In the genomic region with DNA sequence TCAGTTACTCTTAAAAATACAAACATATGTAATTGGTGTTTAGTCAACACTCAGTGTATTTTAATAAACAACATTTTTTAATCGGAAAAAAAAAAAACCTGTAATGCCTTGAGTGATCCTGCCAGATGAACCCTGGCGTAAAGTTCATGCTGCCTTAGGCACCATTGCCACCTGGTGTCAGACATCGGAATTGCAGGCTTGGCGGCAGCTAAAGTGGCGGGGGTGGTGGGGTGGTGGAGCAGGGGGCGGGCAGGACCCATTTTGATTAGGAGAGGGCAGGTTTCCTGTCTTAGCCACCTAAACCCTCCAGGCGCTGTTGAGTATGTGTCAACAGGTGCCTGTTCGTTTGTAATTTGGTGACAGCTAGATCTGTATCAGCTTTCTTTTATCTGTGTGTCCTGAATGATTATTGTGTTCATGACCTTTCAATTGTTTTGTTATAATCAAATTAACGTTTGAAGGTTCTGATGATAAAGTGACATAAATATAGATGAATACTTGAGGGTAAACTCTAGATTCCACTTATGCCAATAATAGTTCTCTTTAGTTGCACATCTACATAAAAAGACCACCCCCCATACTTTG, we compare ENCODE assay signal across 8 cellular contexts.
DNase-seq lines count a peak whose midpoint lies in the region; ATAC-seq, FAIRE-seq and TF ChIP-seq lines count a peak whose summit lies in the region.

No MANE protein-coding gene starts in this region.

- no peak overlapping the region for H3K23ac ChIP-seq in mesenchymal stem cell (ENCODE audit: low read length in 2 of 2)

- no peaks in the 10 kb centered on the region for H3K79me1 ChIP-seq in mesenchymal stem cell (replicated peaks; ENCODE audit: low read length, poor library complexity, severe bottlenecking)

- TF ChIP-seq CTCF in K562 (IDR thresholded peaks at IDR 0.05 in 2 of 3, conservative IDR thresholded peaks at IDR 0.05 in 1 of 3; ENCODE audit: insufficient read depth in 2 of 3, low read depth in 1 of 3, low read length in 3 of 3) = peak; percentile 71 to 83 (median 76)

- no peak overlapping the region for H2AK5ac ChIP-seq in mesenchymal stem cell (ENCODE audit: low read length, severe bottlenecking)

- H3K36me3 ChIP-seq in K562 (ENCODE audit: control insufficient read depth, insufficient read depth, low read length) (no peaks in the 10 kb centered on the region), mesenchymal stem cell (ENCODE audit: control insufficient read depth in 1 of 2, insufficient read depth in 2 of 2, low read depth in 1 of 2, low read length in 2 of 2) (no peaks in the 10 kb centered on the region)

- TF ChIP-seq EP300 in K562 (IDR thresholded peaks at IDR 0.05; ENCODE audit: low read length) = no peak

- BruUV-seq in K562 (replicated peaks; lab: Mats Ljungman, UMichigan) = no TSS peak

- ATAC-seq in K562 (peak; percentile 83), HG03045 (IDR thresholded peaks at IDR 0.05; ENCODE audit: unreplicated experiment) (no peak)

- no peak overlapping the region for H3K4ac ChIP-seq in mesenchymal stem cell (ENCODE audit: low read depth in 1 of 2, low read length in 2 of 2)

- H3K18ac ChIP-seq in mesenchymal stem cell (ENCODE audit: low read depth in 1 of 2, low read length in 2 of 2) = no peak overlapping the region

- POLR2A ChIA-PET in K562 (lab: Yijun Ruan, JAX) = no interaction called here

- no peak overlapping the region for H4K91ac ChIP-seq in mesenchymal stem cell (ENCODE audit: low read length)

- H3K9me1 ChIP-seq in K562 (ENCODE audit: control insufficient read depth, insufficient read depth, low read length) = no peaks in the 10 kb centered on the region

- H3K27ac ChIP-seq in K562 (ENCODE audit: extremely low read depth, low read depth, low read length) = no peak overlapping the region
- no peak overlapping the region for H3K27ac ChIP-seq in mesenchymal stem cell (ENCODE audit: low read length, poor library complexity, severe bottlenecking)

- intact Hi-C loops in K562 (cut with micrococcal nuclease) = loop anchor here (1.0 to 5.0 kb wide), 2 partner anchors 952 to 1273 kb away; no protein-coding TSS in a partner anchor

- TF ChIP-seq RAD21 in K562 (CRISPR knock-in tag; conservative IDR thresholded peaks at IDR 0.05 in 1 of 2, IDR thresholded peaks at IDR 0.05 in 1 of 2) = peak in 1 of 2 experiments; percentile 53; a peak in 2 of 4 replicates

- no peak overlapping the region for H3K4me3 ChIP-seq in K562
- no peak overlapping the region for H3K4me3 ChIP-seq in mesenchymal stem cell (ENCODE audit: insufficient read depth in 1 of 2, low read depth in 1 of 2, low read length in 2 of 2)

- H3K9ac ChIP-seq in K562 (ENCODE audit: insufficient read depth in 1 of 2, low read depth in 2 of 2, low read length in 2 of 2) = no peak overlapping the region
- no peak overlapping the region for H3K9ac ChIP-seq in mesenchymal stem cell (ENCODE audit: low read length)

- H4K8ac ChIP-seq in mesenchymal stem cell (ENCODE audit: low read length) = no peak overlapping the region

- DNase-seq in AG08396 (ENCODE audit: low spot score) = peak; percentile 53
- peak; percentile 43 for DNase-seq in GM19240 (ENCODE audit: insufficient read length, low spot score)
- DNase-seq in SK-MEL-5 (ENCODE audit: low read depth, low spot score) = peak; percentile 54
- peak; percentile 59 to 83 (median 76) for DNase-seq in K562 (ENCODE audit: extremely low read depth in 1 of 4, low spot score in 3 of 4)
- peak; percentile 24 for DNase-seq in mesenchymal stem cell
- peak; percentile 56 for DNase-seq in urothelium cell line (ENCODE audit: low spot score)
- DNase-seq in NCI-H1930 (lab: John Stamatoyannopoulos, UW) = no peak

- FAIRE-seq in K562 (lab: Jason Lieb, UNC) = peak; percentile 77
- no peak for FAIRE-seq in urothelium cell line (lab: Jason Lieb, UNC)

- no peak overlapping the region for H3K14ac ChIP-seq in mesenchymal stem cell (ENCODE audit: low read length in 2 of 2)

- 3% methylated on average over 9 of the region's 9 CpGs for WGBS in K562 (ENCODE audit: insufficient coverage, low coverage, missing lambda C conversion rate)
- 30% methylated on average over 8 of the region's 9 CpGs for WGBS in mesenchymal stem cell

- TF ChIP-seq POLR2A in K562 (conservative IDR thresholded peaks at IDR 0.05) = no peak

- no peak overlapping the region for H2BK12ac ChIP-seq in mesenchymal stem cell (ENCODE audit: low read length in 2 of 2)

- in situ Hi-C loops in SK-MEL-5 (cut with HindIII; ENCODE audit: low pct_unique_long_range_greater_than_20kb, low sequenced_read_pairs) = no loop called here
- in situ Hi-C loops in K562 (cut with MboI) = no loop called here

- no peaks in the 10 kb centered on the region for H4K20me1 ChIP-seq in K562 (replicated peaks; ENCODE audit: control insufficient read depth, insufficient read depth, low read length)

- H2BK15ac ChIP-seq in mesenchymal stem cell (ENCODE audit: low read depth, poor library complexity, severe bottlenecking) = no peak overlapping the region

- H3K27me3 ChIP-seq in K562 (ENCODE audit: control insufficient read depth in 2 of 2, insufficient read depth in 2 of 2, low read length in 2 of 2) (no peaks in the 10 kb centered on the region), mesenchymal stem cell (ENCODE audit: control insufficient read depth in 1 of 2, insufficient read depth in 1 of 2, low read length in 2 of 2) (no peaks in the 10 kb centered on the region)

- H3K4me2 ChIP-seq in K562 (ENCODE audit: insufficient read depth, low read length) (no peak overlapping the region), mesenchymal stem cell (ENCODE audit: low read length, poor library complexity, severe bottlenecking) (no peak overlapping the region)

- CTCF ChIA-PET in K562 (lab: Yijun Ruan, JAX; ENCODE audit: low intra/inter-chr PET ratio) = interaction anchor here (0.6 kb wide), 1 partner anchor 641 kb away, joined by 3 read pairs; no protein-coding TSS in a partner anchor

- no peaks in the 10 kb centered on the region for H3K79me2 ChIP-seq in K562 (ENCODE audit: control insufficient read depth, insufficient read depth, low read length)

- no peak overlapping the region for H2BK120ac ChIP-seq in mesenchymal stem cell (ENCODE audit: low read depth, low read length)

- H3K9me3 ChIP-seq in K562 (replicated peaks; ENCODE audit: control insufficient read depth, insufficient read depth, low read depth, low read length) (no peaks in the 10 kb centered on the region), mesenchymal stem cell (ENCODE audit: control insufficient read depth, low read length) (no peaks in the 10 kb centered on the region)

- no peak overlapping the region for H2BK5ac ChIP-seq in mesenchymal stem cell (ENCODE audit: low read depth, low read length, poor library complexity, severe bottlenecking)

- H2AFZ ChIP-seq in K562 (ENCODE audit: low read depth, low read length) (no peak overlapping the region), mesenchymal stem cell (ENCODE audit: low read depth, low read length) (no peak overlapping the region)

- H3K4me1 ChIP-seq in K562 (replicated peaks in 1 of 2; ENCODE audit: control insufficient read depth in 2 of 2, insufficient read depth in 2 of 2, low read length in 2 of 2) (no peaks in the 10 kb centered on the region), mesenchymal stem cell (ENCODE audit: control insufficient read depth, insufficient read depth, low read depth, low read length) (peaks cover 2% of the 10 kb centered on the region)

TF ChIP-seq in K562, 482 proteins besides CTCF, POLR2A, EP300 and RAD21:
- TF ChIP-seq KLF16 (IDR thresholded peaks at IDR 0.05) (0 out of 2 replicates have a peak, but pooled peaks have one; percentile 15), NR2C1 (IDR thresholded peaks at IDR 0.05) (no peak), NR2C1 (tag; IDR thresholded peaks at IDR 0.05) (no peak), SMC3 (conservative IDR thresholded peaks at IDR 0.05; ENCODE audit: insufficient read depth, low read depth, low read length) (peak; percentile 69), TAF7 (tag; IDR thresholded peaks at IDR 0.05) (no peak)

Comparison
In these comparisons a context has a peak if more than half of its experiments do, and no peak if none do; other contexts are left out.
1. DNase-seq: peak in AG08396 (single experiment), GM19240 (single experiment), SK-MEL-5 (single experiment), K562 (4 of 4), mesenchymal stem cell (single experiment) and urothelium cell line (single experiment); none in NCI-H1930 (0 of 2).